23 cellular contexts compared by ENCODE assay signal in the genomic region with DNA sequence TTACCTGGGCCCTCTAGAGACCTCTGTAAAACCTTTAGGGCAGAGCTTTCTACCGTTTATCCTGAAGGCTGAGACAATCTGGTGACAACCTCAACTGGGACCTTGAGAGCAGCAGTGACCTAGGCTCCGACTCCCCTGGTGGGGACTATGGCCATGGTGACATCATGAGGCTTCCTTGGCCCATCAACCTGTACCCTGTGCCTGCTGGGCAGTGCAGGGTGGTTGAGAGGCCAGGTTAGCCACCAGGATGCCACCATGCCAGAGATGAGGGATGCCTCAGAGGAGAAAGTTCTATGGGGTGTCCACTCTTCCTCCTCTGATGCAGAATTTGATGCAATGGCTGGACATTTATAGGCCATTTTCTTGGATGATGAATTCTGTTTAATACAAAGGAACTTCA.
"Had no signal": no experiment of that assay in that cellular context is flagged by ENCODE, and none has a peak within 500 bp of the region (broad histone marks: within the 10 kb centered on the region; RNA-seq: fewer than 3 reads in every experiment).

No MANE protein-coding gene starts in this region.

- FAIRE-seq: endothelial cell of umbilical vein, islet of Langerhans, keratinocyte had no signal

- DNase-seq: colonic mucosa; cortex of kidney; effector CD8-positive, alpha-beta T cell; effector memory CD8-positive, alpha-beta T cell; esophagus squamous epithelium; foreskin fibroblast; foreskin melanocyte; gastrocnemius medialis; glutamatergic neuron; head of caudate nucleus; heart right ventricle; hippocampal formation; left cardiac atrium; left lung; left ventricle myocardium superior; lower lobe of right lung; mesenchymal stem cell; mucosa of descending colon had no signal

- H3K27ac Mint-ChIP-seq: dendritic cell treated with granulocyte-macrophage colony-stimulating factor and Interleukin-4, amounts not matched to agents 40 ng/mL and 50 ng/mL, for 4 days; effector memory CD8-positive, alpha-beta T cell; mesothelial cell of epicardium had no signal

- H3K9me3 ChIP-seq: colonic mucosa, gastrocnemius medialis, left lung, mucosa of descending colon had no signal

- ATAC-seq: effector memory CD8-positive, alpha-beta T cell; gastrocnemius medialis; heart right ventricle; left ventricle myocardium superior; mucosa of descending colon had no signal

- H3K4me1 ChIP-seq: colonic mucosa, esophagus squamous epithelium, gastrocnemius medialis, heart right ventricle, left lung, lower lobe of right lung had no signal

- H3K27ac ChIP-seq: colonic mucosa, esophagus squamous epithelium, gastrocnemius medialis, heart right ventricle, left lung, lower lobe of right lung had no signal

- H3K4me3 Mint-ChIP-seq: dendritic cell treated with granulocyte-macrophage colony-stimulating factor and Interleukin-4, amounts not matched to agents 40 ng/mL and 50 ng/mL, for 4 days; effector memory CD8-positive, alpha-beta T cell; mesothelial cell of epicardium had no signal

- H3K36me3 ChIP-seq: colonic mucosa, esophagus squamous epithelium, gastrocnemius medialis, heart right ventricle, left lung, lower lobe of right lung had no signal

- H3K27me3 ChIP-seq: colonic mucosa, esophagus squamous epithelium, gastrocnemius medialis, heart right ventricle, left lung had no signal

- H3K9me3 Mint-ChIP-seq: dendritic cell treated with granulocyte-macrophage colony-stimulating factor and Interleukin-4, amounts not matched to agents 40 ng/mL and 50 ng/mL, for 4 days had no signal

- H3K27me3 Mint-ChIP-seq: dendritic cell treated with granulocyte-macrophage colony-stimulating factor and Interleukin-4, amounts not matched to agents 40 ng/mL and 50 ng/mL, for 4 days had no signal

- H3K4me3 ChIP-seq: colonic mucosa, esophagus squamous epithelium, gastrocnemius medialis, heart right ventricle, left lung, lower lobe of right lung, mucosa of descending colon had no signal
